In genomic region chr9:13020141-13020540, GRCh38 we compare ENCODE assay signal across 2 cellular contexts.
TF ChIP-seq lines count a peak whose summit lies in the region.

No MANE protein-coding gene starts in this region.

TF ChIP-seq in endothelial cell of umbilical vein, 7 proteins besides CTCF, POLR2A, EP300 and RAD21 (continued from another document):
- TF ChIP-seq POLR2AphosphoS5 (IDR thresholded peaks at IDR 0.05; ENCODE audit: insufficient read depth, low read depth, low read length): no peak
- TF ChIP-seq GATA2 (IDR thresholded peaks at IDR 0.05; ENCODE audit: insufficient read depth, insufficient read length, low read depth, low read length): no peak
- TF ChIP-seq MYC (IDR thresholded peaks at IDR 0.05; ENCODE audit: low read depth, low read length): no peak
- TF ChIP-seq JUN (IDR thresholded peaks at IDR 0.05; ENCODE audit: borderline replicate concordance, insufficient read depth, insufficient read length, low read depth): no peak
- no peak for TF ChIP-seq EZH2 (IDR thresholded peaks at IDR 0.05; ENCODE audit: borderline replicate concordance, low read depth, low read length, severe bottlenecking)

TF ChIP-seq in HepG2, 621 proteins besides CTCF, POLR2A, EP300 and RAD21 (continued from another document):
- TF ChIP-seq ZNF569 (CRISPR knock-in tag; IDR thresholded peaks at IDR 0.05; ENCODE audit: borderline replicate concordance) (no peak), IKZF4 (CRISPR knock-in tag; IDR thresholded peaks at IDR 0.05; ENCODE audit: borderline replicate concordance, low read depth, not compliant biosample characterization) (no peak), MLX (CRISPR knock-in tag; IDR thresholded peaks at IDR 0.05) (no peak), PBX3 (CRISPR knock-in tag; IDR thresholded peaks at IDR 0.05; ENCODE audit: borderline replicate concordance) (no peak), ZNF235 (CRISPR knock-in tag; IDR thresholded peaks at IDR 0.05; ENCODE audit: borderline replicate concordance) (no peak), FUBP1 (CRISPR knock-in tag; IDR thresholded peaks at IDR 0.05; ENCODE audit: borderline replicate concordance) (no peak), MIER2 (CRISPR knock-in tag; IDR thresholded peaks at IDR 0.05) (no peak), ZNF530 (CRISPR knock-in tag; IDR thresholded peaks at IDR 0.05; ENCODE audit: low read depth) (no peak), ZNF138 (CRISPR knock-in tag; IDR thresholded peaks at IDR 0.05; ENCODE audit: low read depth) (no peak), ZFAT (CRISPR knock-in tag; conservative IDR thresholded peaks at IDR 0.05) (no peak), TBX3 (IDR thresholded peaks at IDR 0.05; ENCODE audit: borderline replicate concordance) (no peak), ZNF558 (CRISPR knock-in tag; IDR thresholded peaks at IDR 0.05; ENCODE audit: borderline replicate concordance) (no peak), WIZ (CRISPR knock-in tag; IDR thresholded peaks at IDR 0.05) (no peak), ZNF251 (CRISPR knock-in tag; IDR thresholded peaks at IDR 0.05) (no peak), IKZF1 (IDR thresholded peaks at IDR 0.05) (no peak), RNF219 (CRISPR knock-in tag; IDR thresholded peaks at IDR 0.05) (no peak), POGZ (CRISPR knock-in tag; IDR thresholded peaks at IDR 0.05) (no peak)
